22 cellular contexts compared by ENCODE assay signal in the genomic region with DNA sequence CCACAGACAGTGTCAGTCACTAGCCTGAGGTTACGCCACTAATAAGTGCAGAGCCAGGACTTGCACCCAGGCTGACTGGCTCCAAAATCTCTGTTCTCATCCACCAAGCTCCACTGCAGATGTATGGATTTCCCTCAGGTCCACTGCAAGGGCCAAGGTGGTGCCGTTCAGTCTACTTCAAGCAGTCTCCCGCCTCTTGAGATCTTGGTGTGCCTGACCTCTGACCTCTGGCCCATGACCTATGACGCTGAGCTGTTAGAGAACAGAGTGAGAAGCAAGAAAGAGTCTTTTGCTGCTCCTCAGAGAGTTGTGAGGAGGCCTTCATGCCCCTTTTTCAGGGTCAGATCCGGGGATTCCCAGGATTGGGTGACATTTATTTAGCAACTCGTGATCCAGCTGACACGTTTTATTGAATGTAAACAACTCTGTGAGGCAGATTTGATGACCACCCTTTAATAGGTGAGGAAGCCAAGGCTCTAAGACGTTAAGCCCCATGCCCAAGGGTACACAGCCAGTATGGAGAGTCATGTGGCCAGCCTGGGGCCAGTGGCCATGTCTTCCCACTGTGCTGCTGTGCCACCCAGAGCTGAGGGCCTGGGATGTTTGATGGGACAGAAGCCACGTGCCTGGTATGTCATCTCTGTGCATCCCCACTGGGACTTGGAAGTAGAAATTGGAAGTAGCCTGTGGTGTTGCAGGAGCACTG. TPM values are rescaled to one million over a fixed set of nuclear protein-coding genes. Genes with fewer than 3 reads are reported as not detected.
A peak's percentile ranks its signal among the peaks of the same experiment; 100 is the strongest.
DNase-seq lines count a peak whose midpoint lies in the region; ATAC-seq and TF ChIP-seq lines count a peak whose summit lies in the region.
"Had no signal": no experiment of that assay in that cellular context is flagged by ENCODE, and none has a peak within 500 bp of the region (broad histone marks: within the 10 kb centered on the region; RNA-seq: fewer than 3 reads in every experiment).

No MANE protein-coding gene starts in this region.

- H3K27me3 Mint-ChIP-seq in T-helper 2 cell treated with Interferon-gamma antibody and Interleukin-4, amounts not matched to agents 5 μg/mL and 100 μg/mL, for 36 hours (ENCODE audit: low read depth), result no peaks in the 10 kb centered on the region
- no peaks in the 10 kb centered on the region for H3K27me3 Mint-ChIP-seq in WTC11 (ENCODE audit: low read depth)
- H3K27me3 Mint-ChIP-seq: activated naive CD8-positive, alpha-beta T cell treated with anti-CD3 and anti-CD28 coated beads, Interleukin-2, amount 50 U/mL, for 24 hours; B cell; brain had no signal

- CTCF ChIA-PET in WTC11 (lab: Charles Lee), result interaction anchor here (1.0 to 1.4 kb wide), 2 partner anchors 22 to 152 kb away, joined by 3 read pairs; no protein-coding TSS in a partner anchor

- POLR2A ChIA-PET in WTC11 (lab: Charles Lee), result no interaction called here

- H3K36me3 Mint-ChIP-seq in T-helper 2 cell treated with Interferon-gamma antibody and Interleukin-4, amounts not matched to agents 5 μg/mL and 100 μg/mL, for 36 hours (ENCODE audit: low read depth), result peaks cover 16% of the 10 kb centered on the region
- peaks cover 15% of the 10 kb centered on the region for H3K36me3 Mint-ChIP-seq in WTC11

- intact Hi-C loops in sciatic nerve (cut with DNase I), result no loop called here

- TF ChIP-seq CTCF in WTC11 (IDR thresholded peaks at IDR 0.05), result no peak

- no peak for DNase-seq in T-helper 2 cell treated with Interferon-gamma antibody and Interleukin-4, amounts not matched to agents 5 μg/mL and 100 μg/mL, for 36 hours (ENCODE audit: low spot score)
- DNase-seq in T-helper 2 cell (no peak), WTC11 (ENCODE audit: low spot score) (no peak), left kidney (ENCODE audit: low read depth, low spot score) (peak; percentile 40), sciatic nerve (ENCODE audit: low spot score) (no peak), NCI-H524 (lab: John Stamatoyannopoulos, UW) (no peak)
- DNase-seq: activated naive CD8-positive, alpha-beta T cell treated with anti-CD3 and anti-CD28 coated beads, Interleukin-2, amount 50 U/mL, for 24 hours; cortex of kidney; HFFc6; MV-4-11; NCI-H187 treated with DMSO at 0.1 percent for 48 hours; NCI-H226; nucleus accumbens; PC-3; retina; SJCRH30 had no signal

- no peak overlapping the region for H3K4me3 Mint-ChIP-seq in T-helper 2 cell treated with Interferon-gamma antibody and Interleukin-4, amounts not matched to agents 5 μg/mL and 100 μg/mL, for 36 hours
- H3K4me3 Mint-ChIP-seq in WTC11, result no peak overlapping the region
- H3K4me3 Mint-ChIP-seq: activated naive CD8-positive, alpha-beta T cell treated with anti-CD3 and anti-CD28 coated beads, Interleukin-2, amount 50 U/mL, for 24 hours; B cell; brain; HFFc6 had no signal

- peaks cover 5% of the 10 kb centered on the region for H3K4me1 Mint-ChIP-seq in T-helper 2 cell treated with Interferon-gamma antibody and Interleukin-4, amounts not matched to agents 5 μg/mL and 100 μg/mL, for 36 hours (ENCODE audit: low read depth)
- peaks cover 15% of the 10 kb centered on the region for H3K4me1 Mint-ChIP-seq in WTC11
- H3K4me1 Mint-ChIP-seq: B cell, brain had no signal

- H3K27ac Mint-ChIP-seq in T-helper 2 cell treated with Interferon-gamma antibody and Interleukin-4, amounts not matched to agents 5 μg/mL and 100 μg/mL, for 36 hours, result peak overlapping the region; percentile 49
- H3K27ac Mint-ChIP-seq in WTC11, result peak overlapping the region; percentile 84
- H3K27ac Mint-ChIP-seq: B cell, HFFc6 had no signal

- no peaks in the 10 kb centered on the region for H3K9me3 Mint-ChIP-seq in T-helper 2 cell treated with Interferon-gamma antibody and Interleukin-4, amounts not matched to agents 5 μg/mL and 100 μg/mL, for 36 hours
- no peaks in the 10 kb centered on the region for H3K9me3 Mint-ChIP-seq in WTC11
- H3K9me3 Mint-ChIP-seq: activated naive CD8-positive, alpha-beta T cell treated with anti-CD3 and anti-CD28 coated beads, Interleukin-2, amount 50 U/mL, for 24 hours; brain; HFFc6 had no signal

- ATAC-seq in WTC11 (no peak), sciatic nerve (peak; percentile 23), GM19463 (IDR thresholded peaks at IDR 0.05; ENCODE audit: unreplicated experiment) (no peak), HG02938 (IDR thresholded peaks at IDR 0.05; ENCODE audit: unreplicated experiment) (no peak)
- ATAC-seq: left lung, mucosa of descending colon, PC-3 had no signal

TF ChIP-seq in WTC11, 78 proteins besides CTCF, POLR2A, EP300 and RAD21:
- TF ChIP-seq, protein P1, sequence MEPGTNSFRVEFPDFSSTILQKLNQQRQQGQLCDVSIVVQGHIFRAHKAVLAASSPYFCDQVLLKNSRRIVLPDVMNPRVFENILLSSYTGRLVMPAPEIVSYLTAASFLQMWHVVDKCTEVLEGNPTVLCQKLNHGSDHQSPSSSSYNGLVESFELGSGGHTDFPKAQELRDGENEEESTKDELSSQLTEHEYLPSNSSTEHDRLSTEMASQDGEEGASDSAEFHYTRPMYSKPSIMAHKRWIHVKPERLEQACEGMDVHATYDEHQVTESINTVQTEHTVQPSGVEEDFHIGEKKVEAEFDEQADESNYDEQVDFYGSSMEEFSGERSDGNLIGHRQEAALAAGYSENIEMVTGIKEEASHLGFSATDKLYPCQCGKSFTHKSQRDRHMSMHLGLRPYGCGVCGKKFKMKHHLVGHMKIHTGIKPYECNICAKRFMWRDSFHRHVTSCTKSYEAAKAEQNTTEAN (CRISPR knock-in tag; IDR thresholded peaks at IDR 0.05), result no peak
- TF ChIP-seq, protein P2, sequence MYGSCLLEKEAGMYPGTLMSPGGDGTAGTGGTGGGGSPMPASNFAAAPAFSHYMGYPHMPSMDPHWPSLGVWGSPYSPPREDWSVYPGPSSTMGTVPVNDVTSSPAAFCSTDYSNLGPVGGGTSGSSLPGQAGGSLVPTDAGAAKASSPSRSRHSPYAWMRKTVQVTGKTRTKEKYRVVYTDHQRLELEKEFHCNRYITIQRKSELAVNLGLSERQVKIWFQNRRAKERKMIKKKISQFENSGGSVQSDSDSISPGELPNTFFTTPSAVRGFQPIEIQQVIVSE (CRISPR knock-in tag; IDR thresholded peaks at IDR 0.05; ENCODE audit: borderline replicate concordance), result no peak
- no peak for TF ChIP-seq EMX1 (CRISPR knock-in tag; IDR thresholded peaks at IDR 0.05)
- TF ChIP-seq, protein P3, sequence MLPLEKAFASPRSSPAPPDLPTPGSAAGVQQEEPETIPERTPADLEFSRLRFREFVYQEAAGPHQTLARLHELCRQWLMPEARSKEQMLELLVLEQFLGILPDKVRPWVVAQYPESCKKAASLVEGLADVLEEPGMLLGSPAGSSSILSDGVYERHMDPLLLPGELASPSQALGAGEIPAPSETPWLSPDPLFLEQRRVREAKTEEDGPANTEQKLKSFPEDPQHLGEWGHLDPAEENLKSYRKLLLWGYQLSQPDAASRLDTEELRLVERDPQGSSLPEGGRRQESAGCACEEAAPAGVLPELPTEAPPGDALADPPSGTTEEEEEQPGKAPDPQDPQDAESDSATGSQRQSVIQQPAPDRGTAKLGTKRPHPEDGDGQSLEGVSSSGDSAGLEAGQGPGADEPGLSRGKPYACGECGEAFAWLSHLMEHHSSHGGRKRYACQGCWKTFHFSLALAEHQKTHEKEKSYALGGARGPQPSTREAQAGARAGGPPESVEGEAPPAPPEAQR (CRISPR knock-in tag; IDR thresholded peaks at IDR 0.05), result no peak
- TF ChIP-seq, protein P4, sequence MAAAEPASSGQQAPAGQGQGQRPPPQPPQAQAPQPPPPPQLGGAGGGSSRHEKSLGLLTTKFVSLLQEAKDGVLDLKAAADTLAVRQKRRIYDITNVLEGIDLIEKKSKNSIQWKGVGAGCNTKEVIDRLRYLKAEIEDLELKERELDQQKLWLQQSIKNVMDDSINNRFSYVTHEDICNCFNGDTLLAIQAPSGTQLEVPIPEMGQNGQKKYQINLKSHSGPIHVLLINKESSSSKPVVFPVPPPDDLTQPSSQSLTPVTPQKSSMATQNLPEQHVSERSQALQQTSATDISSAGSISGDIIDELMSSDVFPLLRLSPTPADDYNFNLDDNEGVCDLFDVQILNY (CRISPR knock-in tag; IDR thresholded peaks at IDR 0.05), result no peak

RNA-seq across cellular contexts. Expression of a gene that starts 25.2 kb away (rescaled TPM):
- total RNA-seq in WTC11 (2021) (26.2 to 30.9 TPM (median 29.4 TPM) in 3 replicates), sciatic nerve (12.1 TPM)

RNA-seq across cellular contexts. Expression of a gene that starts 26.4 kb away (rescaled TPM):
- 12.8 to 17.3 TPM (median 14.3 TPM) in 3 replicates for total RNA-seq in WTC11 (2021)
- 72.4 TPM for total RNA-seq in sciatic nerve

RNA-seq across cellular contexts. Expression of a gene that starts 46.2 kb away (rescaled TPM):
- 5.4 to 5.9 TPM (median 5.6 TPM) in 3 replicates for total RNA-seq in WTC11 (2021)
- total RNA-seq in sciatic nerve, result 15.5 TPM
